ENCODE assay signal across 14 cellular contexts in genomic region chr3:43031490-43032216, GRCh38. TPM values are rescaled to one million over a fixed set of nuclear protein-coding genes. Genes with fewer than 3 reads are reported as not detected.
DNase-seq lines count a peak whose midpoint lies in the region; ATAC-seq and TF ChIP-seq lines count a peak whose summit lies in the region.
"Had no signal": no experiment of that assay in that cellular context is flagged by ENCODE, and none has a peak within 500 bp of the region (broad histone marks: within the 10 kb centered on the region; RNA-seq: fewer than 3 reads in every experiment).

No MANE protein-coding gene starts in this region.

- no peak overlapping the region for H3K4me3 Mint-ChIP-seq in naive thymus-derived CD4-positive, alpha-beta T cell
- H3K4me3 Mint-ChIP-seq: stimulated activated effector memory CD8-positive, alpha-beta T cell treated with anti-CD3 and anti-CD28 coated beads, Interleukin-12 subunit alpha, Interleukin-12 subunit beta, amount 100 ng/mL, for 72 hours had no signal

- no peak overlapping the region for H2AFZ ChIP-seq in hepatocyte

- WGBS in hepatocyte (ENCODE audit: low lambda C conversion rate, missing lambda C conversion rate) = 82% methylated on average over 5 of the region's 5 CpGs

- POLR2A ChIA-PET in naive thymus-derived CD4-positive, alpha-beta T cell (lab: Charles Lee) = interaction anchor here (0.6 kb wide), 1 partner anchor 109 kb away, joined by 4 read pairs; no protein-coding TSS in a partner anchor

- H3K4me2 ChIP-seq in hepatocyte = no peak overlapping the region

- H3K79me2 ChIP-seq in hepatocyte = no peaks in the 10 kb centered on the region

- no peaks in the 10 kb centered on the region for H3K9me2 ChIP-seq in hepatocyte (replicated peaks; ENCODE audit: insufficient read depth)

- no peak overlapping the region for H3K4me3 ChIP-seq in foreskin fibroblast (ENCODE audit: low read depth in 1 of 2, low read length in 2 of 2)
- no peak overlapping the region for H3K4me3 ChIP-seq in naive thymus-derived CD4-positive, alpha-beta T cell (ENCODE audit: low read length)
- no peak overlapping the region for H3K4me3 ChIP-seq in hepatocyte
- H3K4me3 ChIP-seq: Peyer's patch had no signal

- H3K9me3 Mint-ChIP-seq in naive thymus-derived CD4-positive, alpha-beta T cell = peaks cover 0 to 6% (median 0%) of the 10 kb centered on the region in 11 donors
- H3K9me3 Mint-ChIP-seq: stimulated activated effector memory CD8-positive, alpha-beta T cell treated with anti-CD3 and anti-CD28 coated beads, Interleukin-12 subunit alpha, Interleukin-12 subunit beta, amount 100 ng/mL, for 72 hours had no signal

- DNase-seq in AG20443 (ENCODE audit: low spot score) (peak; percentile 29), RPMI7951 (ENCODE audit: low read depth) (peak; percentile 20), foreskin fibroblast (peak; percentile 12 to 52), amygdala (lab: John Stamatoyannopoulos, UW) (no peak), hepatocyte (ENCODE audit: low spot score) (no peak)
- DNase-seq in naive thymus-derived CD4-positive, alpha-beta T cell = no peak
- no peak for DNase-seq in activated CD4-positive, alpha-beta T cell treated with anti-CD3 and anti-CD28 coated beads, Interleukin-2, amount 50 U/mL, for 1 hour
- DNase-seq: activated effector memory CD4-positive, alpha-beta T cell treated with Interleukin-2 at 50 U/mL for 16 hours; NCI-H1092 treated with DMSO at 0.1 percent for 48 hours; NCI-H748 treated with DMSO at 0.1 percent for 48 hours; occipital lobe; Peyer's patch had no signal

- peak; percentile 12 for ATAC-seq in naive thymus-derived CD4-positive, alpha-beta T cell
- ATAC-seq in GM18909 (IDR thresholded peaks at IDR 0.05; ENCODE audit: poor library complexity, unreplicated experiment) = no peak
- ATAC-seq: stimulated activated effector memory CD8-positive, alpha-beta T cell treated with anti-CD3 and anti-CD28 coated beads, Interleukin-12 subunit alpha, Interleukin-12 subunit beta, amount 100 ng/mL, for 72 hours had no signal

- intact Hi-C loops in naive thymus-derived CD4-positive, alpha-beta T cell (cut with micrococcal nuclease) = no loop called here

- H3K9me3 ChIP-seq in naive thymus-derived CD4-positive, alpha-beta T cell (ENCODE audit: control insufficient read depth in 2 of 3, low read length in 3 of 3) = no peaks in the 10 kb centered on the region
- no peaks in the 10 kb centered on the region for H3K9me3 ChIP-seq in hepatocyte (ENCODE audit: low read depth)
- H3K9me3 ChIP-seq: Peyer's patch had no signal

- H3K27me3 Mint-ChIP-seq in naive thymus-derived CD4-positive, alpha-beta T cell = no peaks in the 10 kb centered on the region

- H4K20me1 ChIP-seq in hepatocyte (ENCODE audit: insufficient read depth, poor library complexity, severe bottlenecking) = no peaks in the 10 kb centered on the region

- no peaks in the 10 kb centered on the region for H3K36me3 ChIP-seq in naive thymus-derived CD4-positive, alpha-beta T cell (ENCODE audit: control insufficient read depth in 2 of 3, insufficient read depth in 3 of 3, low read length in 3 of 3)
- no peaks in the 10 kb centered on the region for H3K36me3 ChIP-seq in hepatocyte (replicated peaks; ENCODE audit: insufficient read depth, low read depth)
- H3K36me3 ChIP-seq: Peyer's patch had no signal

- H3K4me1 ChIP-seq in naive thymus-derived CD4-positive, alpha-beta T cell (ENCODE audit: control insufficient read depth in 2 of 2, insufficient read depth in 2 of 2, low read length in 2 of 2) = peaks cover 0 to 9% of the 10 kb centered on the region in 2 donors
- H3K4me1 ChIP-seq in hepatocyte (ENCODE audit: insufficient read depth) = peaks cover 9% of the 10 kb centered on the region
- H3K4me1 ChIP-seq: Peyer's patch had no signal

- peaks cover 0 to 36% (median 33%) of the 10 kb centered on the region in 7 donors for H3K4me1 Mint-ChIP-seq in naive thymus-derived CD4-positive, alpha-beta T cell

- CTCF ChIA-PET in naive thymus-derived CD4-positive, alpha-beta T cell (lab: Charles Lee) = no interaction called here

- TF ChIP-seq CTCF in foreskin fibroblast (IDR thresholded peaks at IDR 0.05; ENCODE audit: low read depth, low read length) = no peak
- no peak for TF ChIP-seq CTCF in hepatocyte (IDR thresholded peaks at IDR 0.05; ENCODE audit: poor library complexity)

- no peak overlapping the region for H3K27ac Mint-ChIP-seq in naive thymus-derived CD4-positive, alpha-beta T cell
- H3K27ac Mint-ChIP-seq: stimulated activated effector memory CD8-positive, alpha-beta T cell treated with anti-CD3 and anti-CD28 coated beads, Interleukin-12 subunit alpha, Interleukin-12 subunit beta, amount 100 ng/mL, for 72 hours had no signal

- no peaks in the 10 kb centered on the region for H3K27me3 ChIP-seq in naive thymus-derived CD4-positive, alpha-beta T cell (ENCODE audit: control insufficient read depth in 2 of 2, insufficient read depth in 2 of 2, low read length in 2 of 2)
- no peaks in the 10 kb centered on the region for H3K27me3 ChIP-seq in hepatocyte
- H3K27me3 ChIP-seq: Peyer's patch had no signal

- no peaks in the 10 kb centered on the region for H3K36me3 Mint-ChIP-seq in naive thymus-derived CD4-positive, alpha-beta T cell
- H3K36me3 Mint-ChIP-seq: stimulated activated effector memory CD8-positive, alpha-beta T cell treated with anti-CD3 and anti-CD28 coated beads, Interleukin-12 subunit alpha, Interleukin-12 subunit beta, amount 100 ng/mL, for 72 hours had no signal

- H3K27ac ChIP-seq in naive thymus-derived CD4-positive, alpha-beta T cell (ENCODE audit: low read depth, low read length) = no peak overlapping the region
- no peak overlapping the region for H3K27ac ChIP-seq in hepatocyte
- H3K27ac ChIP-seq: Peyer's patch had no signal

RNA-seq across cellular contexts. Expression of gene GASK1A, which starts 52.5 kb away (rescaled TPM):
- total RNA-seq in RPMI7951 (2014; rRNA removed; shearing (Covaris generic)) = not detected in 2 replicates
- total RNA-seq in naive thymus-derived CD4-positive, alpha-beta T cell = under 1 TPM in 2 of 5 experiments, not detected in 3; 0.20 to 0.24 TPM
- polyA plus RNA-seq in naive thymus-derived CD4-positive, alpha-beta T cell = under 1 TPM in 1 of 2 donors, not detected in 1; 0.21 TPM
- total RNA-seq in hepatocyte = 2.1 and 2.4 TPM in 2 replicates
- polyA plus RNA-seq in hepatocyte = 1.1 and 2.6 TPM in 2 replicates

Comparison
In these comparisons a context has a peak if more than half of its experiments do, and no peak if none do; other contexts are left out.
1. DNase-seq: peak in AG20443 (single experiment), RPMI7951 (single experiment) and foreskin fibroblast (2 of 2); none in naive thymus-derived CD4-positive, alpha-beta T cell (0 of 9), amygdala (0 of 56), activated CD4-positive, alpha-beta T cell treated with anti-CD3 and anti-CD28 coated beads, Interleukin-2, amount 50 U/mL, for 1 hour (single experiment) and hepatocyte (single experiment).